ENCODE assay signal across 22 cellular contexts in genomic region chr2:182592691-182593393, GRCh38.
DNase-seq lines count a peak whose midpoint lies in the region; ATAC-seq and TF ChIP-seq lines count a peak whose summit lies in the region.
"Had no signal": no experiment of that assay in that cellular context is flagged by ENCODE, and none has a peak within 500 bp of the region (broad histone marks: within the 10 kb centered on the region; RNA-seq: fewer than 3 reads in every experiment).

No MANE protein-coding gene starts in this region.

- H3K27me3 Mint-ChIP-seq in osteocyte (ENCODE audit: unreplicated experiment), result no peaks in the 10 kb centered on the region

- H2AFZ ChIP-seq in fibroblast of lung (ENCODE audit: low read length), result no peak overlapping the region

- H3K27ac Mint-ChIP-seq in osteocyte (ENCODE audit: unreplicated experiment), result peak overlapping the region; percentile 40
- H3K27ac Mint-ChIP-seq: activated CD4-positive, alpha-beta memory T cell treated with anti-CD3 and anti-CD28 coated beads, Interleukin-2, amount 10 ng/mL, durations not matched to agents 7 days and 5 days; effector memory CD8-positive, alpha-beta T cell; memory B cell; natural killer cell treated with Interleukin-12 subunit alpha and Interleukin-12 subunit beta and Interleukin-15 and Interleukin-18, amount 100 ng/mL, for 72 hours had no signal

- no peak overlapping the region for H3K4me3 ChIP-seq in RWPE2 (ENCODE audit: severe bottlenecking)
- no peak overlapping the region for H3K4me3 ChIP-seq in fibroblast of lung (replicated peaks in 1 of 4; ENCODE audit: control extremely low read depth in 1 of 4, insufficient read depth in 1 of 4, low read depth in 3 of 4, low read length in 4 of 4)
- H3K4me3 ChIP-seq: prostate gland, uterus had no signal

- peaks cover 48% of the 10 kb centered on the region for H3K4me1 Mint-ChIP-seq in osteocyte (ENCODE audit: unreplicated experiment)
- H3K4me1 Mint-ChIP-seq: activated CD4-positive, alpha-beta memory T cell treated with anti-CD3 and anti-CD28 coated beads, Interleukin-2, amount 10 ng/mL, durations not matched to agents 7 days and 5 days; memory B cell had no signal

- ATAC-seq in RWPE2 (ENCODE audit: low read depth) (peak; percentile 35; the same call in 1 of the 3 replicates), GM18519 (IDR thresholded peaks at IDR 0.05; ENCODE audit: low FRiP score, unreplicated experiment) (no peak), HG03432 (IDR thresholded peaks at IDR 0.05; ENCODE audit: unreplicated experiment) (no peak)
- ATAC-seq: effector memory CD8-positive, alpha-beta T cell; natural killer cell treated with Interleukin-12 subunit alpha and Interleukin-12 subunit beta and Interleukin-15 and Interleukin-18, amount 100 ng/mL, for 72 hours had no signal

- peaks cover 3% of the 10 kb centered on the region for H3K9me3 Mint-ChIP-seq in osteocyte (ENCODE audit: unreplicated experiment)
- H3K9me3 Mint-ChIP-seq: activated CD4-positive, alpha-beta memory T cell treated with anti-CD3 and anti-CD28 coated beads, Interleukin-2, amount 10 ng/mL, durations not matched to agents 7 days and 5 days; effector memory CD8-positive, alpha-beta T cell; memory B cell; natural killer cell treated with Interleukin-12 subunit alpha and Interleukin-12 subunit beta and Interleukin-15 and Interleukin-18, amount 100 ng/mL, for 72 hours had no signal

- H3K27ac ChIP-seq in RWPE2 (ENCODE audit: poor library complexity, severe bottlenecking) (no peak overlapping the region), fibroblast of lung (ENCODE audit: insufficient read depth, low read length) (no peak overlapping the region)
- H3K27ac ChIP-seq: prostate gland, uterus had no signal

- peak overlapping the region; percentile 20 for H3K4me2 ChIP-seq in fibroblast of lung (ENCODE audit: extremely low read depth, insufficient read depth, low read length)

- no peaks in the 10 kb centered on the region for H3K9me3 ChIP-seq in RWPE2 (ENCODE audit: severe bottlenecking)
- no peaks in the 10 kb centered on the region for H3K9me3 ChIP-seq in fibroblast of lung (ENCODE audit: control insufficient read depth, insufficient read depth, low read depth, low read length)
- H3K9me3 ChIP-seq: prostate gland, uterus had no signal

- H3K27me3 ChIP-seq in RWPE2 (ENCODE audit: insufficient read depth, poor library complexity, severe bottlenecking), result no peaks in the 10 kb centered on the region
- H3K27me3 ChIP-seq in fibroblast of lung (ENCODE audit: control insufficient read depth, insufficient read depth, low read length), result no peaks in the 10 kb centered on the region
- H3K27me3 ChIP-seq: uterus had no signal

- no peaks in the 10 kb centered on the region for H3K36me3 ChIP-seq in RWPE2 (ENCODE audit: low read depth)
- no peaks in the 10 kb centered on the region for H3K36me3 ChIP-seq in fibroblast of lung (ENCODE audit: control insufficient read depth, insufficient read depth, low read length)
- H3K36me3 ChIP-seq: prostate gland, uterus had no signal

- no peak overlapping the region for H3K9ac ChIP-seq in fibroblast of lung (ENCODE audit: insufficient read depth, low read length)

- TF ChIP-seq CTCF in RWPE2 (IDR thresholded peaks at IDR 0.05; ENCODE audit: poor library complexity, severe bottlenecking) (no peak), fibroblast of lung (conservative IDR thresholded peaks at IDR 0.05 in 1 of 2, IDR thresholded peaks at IDR 0.05 in 1 of 2; ENCODE audit: low read depth in 1 of 2, low read length in 2 of 2) (no peak), osteocyte (IDR thresholded peaks at IDR 0.05) (no peak)

- DNase-seq in NCI-H1694 (lab: John Stamatoyannopoulos, UW), result peak; percentile 10
- DNase-seq in NCI-H1694 treated with DMSO at 0.1 percent for 48 hours (lab: John Stamatoyannopoulos, UW), result no peak
- DNase-seq in RWPE2 (ENCODE audit: low spot score), result no peak
- no peak for DNase-seq in fibroblast of lung (ENCODE audit: low read depth in 2 of 2)
- DNase-seq in osteocyte (ENCODE audit: extremely low spot score, unreplicated experiment), result no peak
- DNase-seq in stimulated activated CD4-positive, alpha-beta T cell treated with anti-CD3 and anti-CD28 coated beads, Interleukin-2, amount 100 ng/mL, for 48 hours, result no peak
- DNase-seq: activated CD4-positive, alpha-beta memory T cell treated with anti-CD3 and anti-CD28 coated beads, Interleukin-2, amount 10 ng/mL, durations not matched to agents 7 days and 5 days; activated naive CD4-positive, alpha-beta T cell treated with Interleukin-2 at 50 U/mL for 16 hours; activated T-cell treated with anti-CD3 and anti-CD28 coated beads, Interleukin-2, amount 50 U/mL, for 1 hour; C1 segment of cervical spinal cord; effector memory CD8-positive, alpha-beta T cell; MV-4-11; NCI-H2081; NCI-H526 treated with DMSO at 0.1 percent for 48 hours; stimulated activated CD8-positive, alpha-beta memory T cell treated with anti-CD3 and anti-CD28 coated beads, Interleukin-4, amount 100 ng/mL, for 48 hours; T-helper 2 cell; uterus had no signal

- H3K4me3 Mint-ChIP-seq in osteocyte (ENCODE audit: unreplicated experiment), result no peak overlapping the region
- H3K4me3 Mint-ChIP-seq: activated CD4-positive, alpha-beta memory T cell treated with anti-CD3 and anti-CD28 coated beads, Interleukin-2, amount 10 ng/mL, durations not matched to agents 7 days and 5 days; effector memory CD8-positive, alpha-beta T cell; memory B cell; natural killer cell treated with Interleukin-12 subunit alpha and Interleukin-12 subunit beta and Interleukin-15 and Interleukin-18, amount 100 ng/mL, for 72 hours had no signal

- H4K20me1 ChIP-seq in fibroblast of lung (ENCODE audit: control insufficient read depth, extremely low read depth, insufficient read depth, low read length), result no peaks in the 10 kb centered on the region

- no peaks in the 10 kb centered on the region for H3K36me3 Mint-ChIP-seq in osteocyte (ENCODE audit: unreplicated experiment)
- H3K36me3 Mint-ChIP-seq: memory B cell; natural killer cell treated with Interleukin-12 subunit alpha and Interleukin-12 subunit beta and Interleukin-15 and Interleukin-18, amount 100 ng/mL, for 72 hours had no signal

- no peaks in the 10 kb centered on the region for H3K79me2 ChIP-seq in fibroblast of lung (ENCODE audit: control insufficient read depth, insufficient read depth, low read length)

- H3K4me1 ChIP-seq in RWPE2 (ENCODE audit: insufficient read depth, poor library complexity, severe bottlenecking), result peaks cover 11% of the 10 kb centered on the region
- peaks cover 15% of the 10 kb centered on the region for H3K4me1 ChIP-seq in fibroblast of lung (ENCODE audit: control insufficient read depth, extremely low read depth, insufficient read depth, low read length)
- H3K4me1 ChIP-seq: prostate gland, uterus had no signal
